In the genomic region with DNA sequence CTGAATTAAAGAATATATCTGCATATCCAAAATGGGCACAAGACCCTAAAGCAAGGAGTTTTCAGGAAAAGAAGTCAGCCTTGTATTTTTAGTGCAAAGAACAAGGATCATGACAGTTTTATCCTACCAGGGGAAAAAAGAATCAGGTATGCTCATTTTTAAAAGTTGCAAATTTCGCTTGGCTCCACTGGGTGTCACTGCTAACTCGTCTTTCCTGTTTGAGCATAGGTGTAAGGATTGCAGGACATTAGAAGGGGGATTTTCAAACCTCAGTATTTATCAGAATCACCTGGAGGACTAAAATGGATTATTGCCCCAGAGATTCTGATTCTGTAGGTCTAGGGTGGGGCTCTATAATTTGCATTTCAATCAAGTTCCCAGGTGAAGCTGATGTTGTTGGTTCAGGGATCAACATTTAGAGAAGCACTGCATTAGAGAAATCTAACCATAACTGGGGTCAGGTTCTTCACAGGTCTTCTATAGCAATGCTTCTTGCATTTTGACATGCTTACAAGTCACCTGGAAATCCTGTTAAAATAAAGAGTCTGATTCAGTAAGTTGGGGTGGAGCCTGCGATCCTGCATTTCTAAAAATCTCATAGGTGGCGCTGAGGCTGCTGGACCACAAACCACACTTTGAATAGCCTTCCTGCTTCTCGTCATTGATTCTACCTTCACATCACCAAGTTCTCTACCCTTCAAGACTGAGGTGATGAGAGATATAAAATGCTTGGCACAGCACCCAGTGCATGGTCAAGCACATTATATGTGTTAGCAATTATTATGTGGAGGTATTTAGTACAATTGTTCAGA, we compare ENCODE assay signal across 8 cellular contexts. TPM values are rescaled to one million over a fixed set of nuclear protein-coding genes. Genes with fewer than 3 reads are reported as not detected.
DNase-seq lines count a peak whose midpoint lies in the region; ATAC-seq and TF ChIP-seq lines count a peak whose summit lies in the region.

No MANE protein-coding gene starts in this region.

- H3K9me3 ChIP-seq in cardiac muscle cell (ENCODE audit: low read depth) (no peaks in the 10 kb centered on the region), OCI-LY1 (ENCODE audit: low read length) (no peaks in the 10 kb centered on the region), thyroid gland (no peaks in the 10 kb centered on the region)

- no peaks in the 10 kb centered on the region for H4K20me1 ChIP-seq in OCI-LY1 (ENCODE audit: insufficient read depth, low read length)

- no peak overlapping the region for H3K9ac ChIP-seq in OCI-LY1 (ENCODE audit: low read length)

- H3K27me3 ChIP-seq in cardiac muscle cell: no peaks in the 10 kb centered on the region
- no peaks in the 10 kb centered on the region for H3K27me3 ChIP-seq in OCI-LY1 (ENCODE audit: insufficient read depth, low read length)
- H3K27me3 ChIP-seq in thyroid gland: no peaks in the 10 kb centered on the region

- H3K79me2 ChIP-seq in OCI-LY1 (ENCODE audit: insufficient read depth, low read length): no peaks in the 10 kb centered on the region

- ATAC-seq in Right ventricle myocardium superior (ENCODE audit: poor library complexity): no peak
- peak; percentile 72 for ATAC-seq in HG03565 (IDR thresholded peaks at IDR 0.05; ENCODE audit: unreplicated experiment)

- no peaks in the 10 kb centered on the region for H3K36me3 ChIP-seq in cardiac muscle cell
- 0 out of 2 replicates have a peak, but pooled peaks cover 4% of the 10 kb centered on the region for H3K36me3 ChIP-seq in OCI-LY1 (ENCODE audit: insufficient read depth, low read length)
- H3K36me3 ChIP-seq in thyroid gland: no peaks in the 10 kb centered on the region

- H3K9me2 ChIP-seq in OCI-LY1 (ENCODE audit: low read depth, low read length): no peaks in the 10 kb centered on the region

- no peak overlapping the region for H3K4me3 ChIP-seq in cardiac muscle cell
- H3K4me3 ChIP-seq in OCI-LY1 (ENCODE audit: low read depth, low read length, poor library complexity, severe bottlenecking): no peak overlapping the region
- no peak overlapping the region for H3K4me3 ChIP-seq in fibroblast of mammary gland (ENCODE audit: control insufficient read depth, low read depth, low read length)
- H3K4me3 ChIP-seq in thyroid gland (replicated peaks in 1 of 3): no peak overlapping the region

- no peaks in the 10 kb centered on the region for H3K4me1 ChIP-seq in cardiac muscle cell (ENCODE audit: low read depth)
- peaks cover 4% of the 10 kb centered on the region for H3K4me1 ChIP-seq in OCI-LY1 (ENCODE audit: insufficient read depth, low read length, severe bottlenecking)
- no peaks in the 10 kb centered on the region for H3K4me1 ChIP-seq in thyroid gland

- 44 to 46% methylated on average over 5 of the region's 5 CpGs for WGBS in thyroid gland, 2 donors

- DNase-seq in cardiac muscle cell (ENCODE audit: low read depth in 1 of 2, low spot score in 1 of 2) (peak; percentile 34 to 50), Right ventricle myocardium superior (no peak), fibroblast of mammary gland (ENCODE audit: low read depth) (peak; percentile 18), thyroid gland (no peak), GM19238 (ENCODE audit: insufficient read length, low spot score) (no peak)
- DNase-seq in stimulated activated naive CD4-positive, alpha-beta T cell treated with Interleukin-2 at 50 U/mL for 16 hours (lab: John Stamatoyannopoulos, UW): no peak

- intact Hi-C loops in Right ventricle myocardium superior (cut with DNase I) (no loop called here), thyroid gland (cut with DNase I) (no loop called here)

- no peak overlapping the region for H3K4me2 ChIP-seq in OCI-LY1 (ENCODE audit: low read length)

- TF ChIP-seq CTCF in cardiac muscle cell (IDR thresholded peaks at IDR 0.05; ENCODE audit: low read depth, low read length) (peak; percentile 52), OCI-LY1 (IDR thresholded peaks at IDR 0.05; ENCODE audit: low read length) (peak; percentile 74), fibroblast of mammary gland (conservative IDR thresholded peaks at IDR 0.05; ENCODE audit: control insufficient read depth, insufficient read depth, low read depth, low read length) (peak; percentile 54), thyroid gland (IDR thresholded peaks at IDR 0.05) (peak in 4 of 6 experiments; percentile 17 to 36 (median 27))

- H3K27ac ChIP-seq in cardiac muscle cell (no peak overlapping the region), OCI-LY1 (ENCODE audit: low read depth, low read length, poor library complexity, severe bottlenecking) (no peak overlapping the region), thyroid gland (no peak overlapping the region)

- H3F3A ChIP-seq in OCI-LY1 (ENCODE audit: insufficient read depth, low read length): no peaks in the 10 kb centered on the region

- H2AFZ ChIP-seq in OCI-LY1 (ENCODE audit: low read length): no peak overlapping the region

- TF ChIP-seq POLR2A in thyroid gland (IDR thresholded peaks at IDR 0.05): no peak

RNA-seq across cellular contexts. Expression of gene NUF2, which starts 39.6 kb away (rescaled TPM):
- total RNA-seq in cardiac muscle cell: 4.5 and 33.7 TPM in 2 replicates
- polyA plus RNA-seq in cardiac muscle cell: 7.6 and 40.4 TPM in 2 replicates
- 0.59 TPM for total RNA-seq in Right ventricle myocardium superior
- 1 to 10 TPM in 1 of 4 donors, under 1 TPM in 1, not detected in 2; 0.44 to 2.2 TPM for total RNA-seq in thyroid gland

Comparison
In these comparisons a context has a peak if more than half of its experiments do, and no peak if none do; other contexts are left out.
1. DNase-seq: peak in cardiac muscle cell (2 of 2) and fibroblast of mammary gland (single experiment); none in Right ventricle myocardium superior (single experiment), thyroid gland (0 of 2), GM19238 (single experiment) and stimulated activated naive CD4-positive, alpha-beta T cell treated with Interleukin-2 at 50 U/mL for 16 hours (single experiment).
2. Peak in every context shown above with its lines, with median percentiles within 50 percentile points of each other: CTCF ChIP-seq.